Comparison of ENCODE assay signal across 12 cellular contexts in genomic region chr5:15620501-15620900, GRCh38.
DNase-seq lines count a peak whose midpoint lies in the region; ATAC-seq and TF ChIP-seq lines count a peak whose summit lies in the region.
"Had no signal": no experiment of that assay in that cellular context is flagged by ENCODE, and none has a peak within 500 bp of the region (broad histone marks: within the 10 kb centered on the region; RNA-seq: fewer than 3 reads in every experiment).

No MANE protein-coding gene starts in this region.

- ATAC-seq in GM18907 (IDR thresholded peaks at IDR 0.05; ENCODE audit: unreplicated experiment) = no peak

- intact Hi-C loops in lower leg skin (cut with DNase I; ENCODE audit: low total_unique reads) = no loop called here

- DNase-seq in AG08395 (ENCODE audit: low spot score) (peak; percentile 93), M059J (ENCODE audit: low read depth) (peak; percentile 96), dermis microvascular lymphatic vessel endothelial cell (ENCODE audit: low read depth in 2 of 2) (peak; percentile 58 to 86), lower leg skin (ENCODE audit: low spot score in 2 of 2) (peak; percentile 32 to 91), KG1 (lab: John Stamatoyannopoulos, UW) (no peak), NOMO-1 treated with dmso at 0.1 percent for 144 hours (lab: John Stamatoyannopoulos, UW; ENCODE audit: unreplicated experiment) (no peak), NCI-H187 (lab: John Stamatoyannopoulos, UW) (no peak)
- DNase-seq: activated CD4-positive, alpha-beta T cell treated with anti-CD3 and anti-CD28 coated beads, Interleukin-2, amount 50 U/mL, for 48 hours; GF-D8; GOT3; NCI-H526 had no signal

- no peak overlapping the region for H3K4me3 ChIP-seq in lower leg skin (ENCODE audit: low read depth, poor library complexity, severe bottlenecking)

- TF ChIP-seq CTCF in lower leg skin (IDR thresholded peaks at IDR 0.05) = no peak

- WGBS in lower leg skin, 2 donors = 70 to 76% methylated on average over 11 of the region's 11 CpGs

- TF ChIP-seq POLR2A in lower leg skin (IDR thresholded peaks at IDR 0.05) = no peak

Comparison
In these comparisons a context has a peak if more than half of its experiments do, and no peak if none do; other contexts are left out.
1. DNase-seq: peak in AG08395 (single experiment), M059J (single experiment), dermis microvascular lymphatic vessel endothelial cell (2 of 2) and lower leg skin (2 of 2); none in KG1 (single experiment), NOMO-1 treated with dmso at 0.1 percent for 144 hours (single experiment) and NCI-H187 (0 of 2).